Comparison of ENCODE assay signal across 14 cellular contexts in the genomic region with DNA sequence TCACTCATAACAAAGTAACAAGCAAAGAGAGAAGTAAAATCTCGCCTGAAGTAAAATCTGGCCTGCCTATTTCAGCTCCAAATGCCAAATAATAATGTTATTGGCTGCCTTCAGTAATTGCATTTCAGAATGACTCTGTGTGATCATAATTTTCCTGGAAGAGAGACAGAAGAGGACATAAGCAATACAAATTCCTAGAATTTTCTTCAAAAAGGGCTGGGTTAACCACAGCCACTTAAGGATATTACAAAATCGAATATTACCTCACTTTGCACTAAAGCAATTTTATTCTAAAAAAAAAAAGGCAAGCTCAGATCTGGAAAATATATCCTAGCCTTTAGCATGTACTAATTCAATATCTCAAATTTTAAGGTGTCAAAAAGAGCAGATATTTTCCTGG.
DNase-seq lines count a peak whose midpoint lies in the region; ATAC-seq, FAIRE-seq and TF ChIP-seq lines count a peak whose summit lies in the region.
"Had no signal": no experiment of that assay in that cellular context is flagged by ENCODE, and none has a peak within 500 bp of the region (broad histone marks: within the 10 kb centered on the region; RNA-seq: fewer than 3 reads in every experiment).

No MANE protein-coding gene starts in this region.

- H3K4me1 ChIP-seq in fibroblast of lung (ENCODE audit: control insufficient read depth, extremely low read depth, insufficient read depth, low read length), result peaks cover 9% of the 10 kb centered on the region
- no peaks in the 10 kb centered on the region for H3K4me1 ChIP-seq in gastrocnemius medialis
- H3K4me1 ChIP-seq in ascending aorta, result peaks cover 0 to 17% of the 10 kb centered on the region in 2 donors

- ATAC-seq in gastrocnemius medialis, result peak; percentile 52 to 69
- ATAC-seq: CD8-positive, alpha-beta T cell; mucosa of descending colon had no signal

- no peak overlapping the region for H3K9ac ChIP-seq in fibroblast of lung (ENCODE audit: insufficient read depth, low read length)

- POLR2A ChIA-PET in RWPE1 (lab: Yijun Ruan, JAX; ENCODE audit: low non-redundant PET), result no interaction called here

- no peak overlapping the region for H3K4me3 ChIP-seq in fibroblast of lung (replicated peaks in 1 of 4; ENCODE audit: control extremely low read depth in 1 of 4, insufficient read depth in 1 of 4, low read depth in 3 of 4, low read length in 4 of 4)
- no peak overlapping the region for H3K4me3 ChIP-seq in gastrocnemius medialis
- no peak overlapping the region for H3K4me3 ChIP-seq in ascending aorta
- H3K4me3 ChIP-seq: esophagus muscularis mucosa, mucosa of descending colon had no signal

- H3K36me3 ChIP-seq in fibroblast of lung (ENCODE audit: control insufficient read depth, insufficient read depth, low read length), result no peaks in the 10 kb centered on the region
- no peaks in the 10 kb centered on the region for H3K36me3 ChIP-seq in gastrocnemius medialis
- peaks cover 0 to 7% of the 10 kb centered on the region in 2 donors for H3K36me3 ChIP-seq in ascending aorta
- H3K36me3 ChIP-seq: esophagus muscularis mucosa had no signal

- in situ Hi-C loops in gastrocnemius medialis (cut with MboI; ENCODE audit: low sequenced_read_pairs in 4 of 4), result no loop called here

- FAIRE-seq in HTR-8/SVneo (lab: Jason Lieb, UNC), result no peak

- H3K4me2 ChIP-seq in fibroblast of lung (ENCODE audit: extremely low read depth, insufficient read depth, low read length), result no peak overlapping the region

- DNase-seq in EH (ENCODE audit: low read depth) (peak; percentile 87), RWPE1 (ENCODE audit: low spot score) (peak; percentile 13), fibroblast of lung (ENCODE audit: low read depth in 2 of 2) (peak; percentile 60 to 88), gastrocnemius medialis (no peak), ureter (ENCODE audit: low spot score) (no peak), HTR-8/SVneo (ENCODE audit: insufficient read length, low spot score) (no peak), hippocampal formation (lab: John Stamatoyannopoulos, UW) (no peak), ascending aorta (ENCODE audit: low spot score in 2 of 2) (no peak)
- DNase-seq: activated effector memory CD4-positive, alpha-beta T cell treated with Interleukin-2 at 50 U/mL for 16 hours; CD8-positive, alpha-beta T cell; Karpas-422; mucosa of descending colon; retina had no signal

- no peaks in the 10 kb centered on the region for H3K27me3 ChIP-seq in fibroblast of lung (ENCODE audit: control insufficient read depth, insufficient read depth, low read length)
- H3K27me3 ChIP-seq in gastrocnemius medialis, result no peaks in the 10 kb centered on the region
- no peaks in the 10 kb centered on the region for H3K27me3 ChIP-seq in ascending aorta
- H3K27me3 ChIP-seq: esophagus muscularis mucosa had no signal

- H4K20me1 ChIP-seq in fibroblast of lung (ENCODE audit: control insufficient read depth, extremely low read depth, insufficient read depth, low read length), result no peaks in the 10 kb centered on the region

- H2AFZ ChIP-seq in fibroblast of lung (ENCODE audit: low read length), result no peak overlapping the region

- no peaks in the 10 kb centered on the region for H3K9me3 ChIP-seq in fibroblast of lung (ENCODE audit: control insufficient read depth, insufficient read depth, low read depth, low read length)
- no peaks in the 10 kb centered on the region for H3K9me3 ChIP-seq in gastrocnemius medialis
- H3K9me3 ChIP-seq in ascending aorta, result no peaks in the 10 kb centered on the region
- H3K9me3 ChIP-seq: esophagus muscularis mucosa, mucosa of descending colon had no signal

- H3K79me2 ChIP-seq in fibroblast of lung (ENCODE audit: control insufficient read depth, insufficient read depth, low read length), result no peaks in the 10 kb centered on the region

- intact Hi-C loops in gastrocnemius medialis (cut with DNase I; ENCODE audit: low total_unique reads), result loop anchor here (5.0 kb wide), 1 partner anchor 46 kb away; no protein-coding TSS in a partner anchor
- intact Hi-C loops in ascending aorta (cut with DNase I), result loop anchor here (5.0 to 10.0 kb wide), 2 partner anchors 62 to 114 kb away; partner anchors contain the start of gene STAC

- H3K27ac ChIP-seq in RWPE1 (no peak overlapping the region), fibroblast of lung (ENCODE audit: insufficient read depth, low read length) (peak overlapping the region; percentile 22), gastrocnemius medialis (no peak overlapping the region), ascending aorta (peak overlapping the region in 1 of 2 donors; percentile 31)

- TF ChIP-seq POLR2A in gastrocnemius medialis (IDR thresholded peaks at IDR 0.05), result no peak

- CTCF ChIA-PET in RWPE1 (lab: Yijun Ruan, JAX), result interaction anchor here (0.6 to 0.7 kb wide), 2 partner anchors 11 to 104 kb away, joined by 3 read pairs; no protein-coding TSS in a partner anchor

- TF ChIP-seq CTCF in RWPE1 (conservative IDR thresholded peaks at IDR 0.05; ENCODE audit: low read depth) (no peak), fibroblast of lung (conservative IDR thresholded peaks at IDR 0.05 in 1 of 2, IDR thresholded peaks at IDR 0.05 in 1 of 2; ENCODE audit: low read depth in 1 of 2, low read length in 2 of 2) (no peak), gastrocnemius medialis (IDR thresholded peaks at IDR 0.05 in 4 of 5, conservative IDR thresholded peaks at IDR 0.05 in 1 of 5) (no peak), ascending aorta (IDR thresholded peaks at IDR 0.05) (no peak)

Comparison
In these comparisons a context has a peak if more than half of its experiments do, and no peak if none do; other contexts are left out.
1. DNase-seq: peak in EH (single experiment), RWPE1 (single experiment) and fibroblast of lung (2 of 2); none in gastrocnemius medialis (0 of 2), ureter (single experiment), HTR-8/SVneo (single experiment), hippocampal formation (0 of 2) and ascending aorta (0 of 2).